19 cellular contexts compared by ENCODE assay signal in the genomic region with DNA sequence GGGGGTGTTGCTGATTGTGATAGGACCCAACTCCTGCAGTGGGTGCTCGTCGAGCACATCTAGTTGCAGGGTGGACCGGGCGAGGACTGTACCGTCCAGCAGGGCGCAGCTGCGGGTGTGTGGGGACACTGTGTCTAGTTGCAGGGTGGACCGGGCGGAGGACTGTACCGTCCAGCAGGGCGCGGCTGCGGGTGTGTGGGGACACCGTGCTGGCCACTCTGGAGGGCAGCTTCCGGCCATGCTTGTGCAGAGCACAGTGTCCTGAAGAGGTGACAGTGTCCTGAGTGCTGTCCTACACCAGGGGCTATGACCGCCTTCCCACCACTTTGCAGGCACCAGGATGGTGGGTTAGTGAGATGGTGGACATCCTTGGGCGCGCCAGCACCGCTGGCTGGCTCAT. TPM values are rescaled to one million over a fixed set of nuclear protein-coding genes. Genes with fewer than 3 reads are reported as not detected.
A peak's percentile ranks its signal among the peaks of the same experiment; 100 is the strongest.
DNase-seq lines count a peak whose midpoint lies in the region; ATAC-seq, FAIRE-seq and TF ChIP-seq lines count a peak whose summit lies in the region.
"Had no signal": no experiment of that assay in that cellular context is flagged by ENCODE, and none has a peak within 500 bp of the region (broad histone marks: within the 10 kb centered on the region; RNA-seq: fewer than 3 reads in every experiment).

No MANE protein-coding gene starts in this region.

- ATAC-seq in right cardiac atrium (no peak), left ventricle myocardium superior (no peak), T-helper 17 cell (no peak), HepG2 (peak; percentile 17; the same call in 2 of the 3 replicates), SK-N-SH treated with all-trans-retinoic acid at 6 μM for 48 hours (no peak)

- H3K36me3 Mint-ChIP-seq in T-helper 17 cell (ENCODE audit: low read depth) = no peaks in the 10 kb centered on the region
- H3K36me3 Mint-ChIP-seq in activated naive CD8-positive, alpha-beta T cell treated with anti-CD3 and anti-CD28 coated beads for 36 hours = no peaks in the 10 kb centered on the region
- H3K36me3 Mint-ChIP-seq: CD4-positive, CD25-positive, alpha-beta regulatory T cell had no signal

- 93% methylated on average over 19 of the region's 19 CpGs for WGBS in right cardiac atrium
- 79% methylated on average over 9 of the region's 19 CpGs for WGBS in HepG2 (ENCODE audit: low lambda C conversion rate)

- in situ Hi-C loops in HepG2 (cut with HindIII; ENCODE audit: extremely low pct_ligation_motif_present, low pct_unique_long_range_greater_than_20kb) = no loop called here

- DNase-seq in right cardiac atrium (peak in 2 of 3 donors; percentile 32 to 61), left ventricle myocardium superior (no peak), T-helper 17 cell (no peak), HepG2 (ENCODE audit: low spot score) (no peak), kidney glomerular epithelial cell (lab: John Stamatoyannopoulos, UW) (no peak), NCI-H226 (no peak)
- DNase-seq in activated naive CD8-positive, alpha-beta T cell treated with anti-CD3 and anti-CD28 coated beads for 36 hours = no peak
- DNase-seq: Calu3; CD4-positive, CD25-positive, alpha-beta regulatory T cell; Karpas-422; MM.1S; NCI-H2171; NCI-H82; SHP77 treated with DMSO at 0.1 percent for 48 hours had no signal

- H3K9me3 ChIP-seq in right cardiac atrium (ENCODE audit: control insufficient read depth, low read length) = no peaks in the 10 kb centered on the region
- no peaks in the 10 kb centered on the region for H3K9me3 ChIP-seq in T-helper 17 cell (ENCODE audit: control insufficient read depth, low read length, poor library complexity, severe bottlenecking)
- no peaks in the 10 kb centered on the region for H3K9me3 ChIP-seq in HepG2 (ENCODE audit: low read length)

- no peaks in the 10 kb centered on the region for H3K9me3 Mint-ChIP-seq in activated naive CD8-positive, alpha-beta T cell treated with anti-CD3 and anti-CD28 coated beads for 36 hours

- H3K9ac ChIP-seq in HepG2 (ENCODE audit: insufficient read depth, low read depth, low read length) = no peak overlapping the region

- H3K4me1 ChIP-seq in right cardiac atrium (ENCODE audit: control insufficient read depth, insufficient read depth, low read length) (no peaks in the 10 kb centered on the region), HepG2 (ENCODE audit: insufficient read depth, low read length) (peaks cover 5% of the 10 kb centered on the region; the same call in 1 of the 2 replicates)

- no peak overlapping the region for H3K4me3 Mint-ChIP-seq in T-helper 17 cell
- H3K4me3 Mint-ChIP-seq in activated naive CD8-positive, alpha-beta T cell treated with anti-CD3 and anti-CD28 coated beads for 36 hours = no peak overlapping the region

- no peak for TF ChIP-seq RAD21 in HepG2 (CRISPR knock-in tag; IDR thresholded peaks at IDR 0.05)

- H3K27ac ChIP-seq in right cardiac atrium (ENCODE audit: low read length) = no peak overlapping the region
- no peak overlapping the region for H3K27ac ChIP-seq in HepG2 (ENCODE audit: extremely low read length, insufficient read depth, low read length)

- H3K4me2 ChIP-seq in HepG2 (ENCODE audit: low read depth, low read length) = no peak overlapping the region

- CTCF ChIA-PET in HepG2 (lab: Yijun Ruan, JAX; ENCODE audit: low intra/inter-chr PET ratio, low total read pairs) = no interaction called here

- intact Hi-C loops in right cardiac atrium (cut with DNase I) = no loop called here
- intact Hi-C loops in left ventricle myocardium superior (cut with micrococcal nuclease) = no loop called here
- intact Hi-C loops in HepG2 (cut with micrococcal nuclease; ENCODE audit: unreplicated experiment) = no loop called here

- H3K79me2 ChIP-seq in HepG2 (ENCODE audit: insufficient read depth, low read length) = no peaks in the 10 kb centered on the region

- H3K4me1 Mint-ChIP-seq in T-helper 17 cell = peaks cover 16% of the 10 kb centered on the region
- peaks cover 22% of the 10 kb centered on the region for H3K4me1 Mint-ChIP-seq in activated naive CD8-positive, alpha-beta T cell treated with anti-CD3 and anti-CD28 coated beads for 36 hours

- peak overlapping the region; percentile 4 for H3K27ac Mint-ChIP-seq in T-helper 17 cell
- no peak overlapping the region for H3K27ac Mint-ChIP-seq in activated naive CD8-positive, alpha-beta T cell treated with anti-CD3 and anti-CD28 coated beads for 36 hours
- H3K27ac Mint-ChIP-seq: CD4-positive, CD25-positive, alpha-beta regulatory T cell had no signal

- no peak for TF ChIP-seq CTCF in HepG2 (CRISPR knock-in tag; IDR thresholded peaks at IDR 0.05)

- no peaks in the 10 kb centered on the region for H3K27me3 ChIP-seq in right cardiac atrium (ENCODE audit: control insufficient read depth, insufficient read depth)
- peaks cover 3 to 23% of the 10 kb centered on the region in 2 experiments; a peak in 4 of 5 replicates for H3K27me3 ChIP-seq in HepG2 (ENCODE audit: control insufficient read depth in 1 of 2, insufficient read depth in 2 of 2, low read length in 2 of 2)

- FAIRE-seq in HepG2 (lab: Jason Lieb, UNC) = no peak
- FAIRE-seq: A204.1, GM12891, RCC 7860 had no signal

- H2AFZ ChIP-seq in HepG2 (ENCODE audit: low read length) = no peak overlapping the region

- TF ChIP-seq EP300 in HepG2 (IDR thresholded peaks at IDR 0.05; ENCODE audit: low read depth in 2 of 2, low read length in 2 of 2) (no peak), HepG2 (CRISPR knock-in tag; IDR thresholded peaks at IDR 0.05; ENCODE audit: borderline replicate concordance) (no peak)

- H3K36me3 ChIP-seq in HepG2 (replicated peaks in 1 of 2; ENCODE audit: control insufficient read depth in 1 of 2, insufficient read depth in 2 of 2, low read length in 2 of 2) = no peaks in the 10 kb centered on the region

- no peaks in the 10 kb centered on the region for H4K20me1 ChIP-seq in HepG2 (ENCODE audit: insufficient read depth, low read length)

- BruUV-seq in HepG2 (replicated peaks; lab: Mats Ljungman, UMichigan) = no TSS peak

- TF ChIP-seq POLR2A in HepG2 (IDR thresholded peaks at IDR 0.05; ENCODE audit: insufficient read depth in 1 of 2, low read depth in 2 of 2, low read length in 2 of 2) = no peak

- H3K4me3 ChIP-seq in right cardiac atrium (ENCODE audit: low read length) (no peak overlapping the region), HepG2 (replicated peaks in 1 of 3; ENCODE audit: insufficient read depth in 1 of 3, low read depth in 2 of 3, low read length in 3 of 3) (no peak overlapping the region)

- POLR2A ChIA-PET in HepG2 (lab: Yijun Ruan, JAX) = no interaction called here

- H3K27me3 Mint-ChIP-seq in T-helper 17 cell = no peaks in the 10 kb centered on the region
- H3K27me3 Mint-ChIP-seq in activated naive CD8-positive, alpha-beta T cell treated with anti-CD3 and anti-CD28 coated beads for 36 hours = peaks cover 20% of the 10 kb centered on the region

RNA-seq across cellular contexts. Expression of gene TRPM2, which starts 4.6 kb away (rescaled TPM):
- total RNA-seq in right cardiac atrium = 1 to 10 TPM; 1.0 to 1.7 (median 1.4) TPM
- polyA plus RNA-seq in right cardiac atrium = 0.61 TPM
- total RNA-seq in left ventricle myocardium superior = 1.5 TPM
- total RNA-seq in T-helper 17 cell = 10 to 100 TPM in 1 of 2 donors, 1 to 10 TPM in 1; 2.7 to 26.1 TPM
- 0.07 TPM in 1 of 2 replicates, not detected in the other for total RNA-seq in HepG2 (2016; rRNA removed; fragmentation: Illumina TruSeq; extraction: Trizol)
- not detected in 2 replicates for total RNA-seq in HepG2 (2016; cell fraction: cytosol; rRNA removed; fragmentation: Illumina TruSeq; extraction: Trizol; ENCODE audit: low read depth)
- total RNA-seq in HepG2 (2016; cell fraction: insoluble cytoplasmic fraction; rRNA removed; fragmentation: Illumina TruSeq; extraction: Trizol) = 0.09 TPM in 1 of 2 replicates, not detected in the other
- total RNA-seq in HepG2 (2016; cell fraction: membrane; rRNA removed; fragmentation: Illumina TruSeq; extraction: Trizol) = 0.14 TPM in 1 of 2 replicates, not detected in the other
- not detected in 2 replicates for total RNA-seq in HepG2 (2016; cell fraction: nucleus; rRNA removed; fragmentation: Illumina TruSeq; extraction: Trizol)
- polyA plus RNA-seq in HepG2 (2011; rRNA removed) = 0.09 and 0.20 TPM in 2 replicates
- 0.05 and 0.06 TPM in 2 replicates for polyA plus RNA-seq in HepG2 (2011; cell fraction: cytosol; rRNA removed)
- 0.37 and 0.55 TPM in 2 replicates for polyA plus RNA-seq in HepG2 (2011; cell fraction: nucleus; rRNA removed)
- 0.27 and 0.31 TPM in 2 replicates for polyA plus RNA-seq in HepG2 (2012)
- 0.08 TPM in 1 of 2 replicates, not detected in the other for polyA plus RNA-seq in HepG2 (2016; cell fraction: cytosol; fragmentation: Illumina TruSeq; extraction: Trizol; ENCODE audit: low read depth)
- polyA plus RNA-seq in HepG2 (2016; cell fraction: insoluble cytoplasmic fraction; fragmentation: Illumina TruSeq; extraction: Trizol; ENCODE audit: low read depth) = 0.14 TPM in 1 of 2 replicates, not detected in the other
- polyA plus RNA-seq in HepG2 (2016; cell fraction: membrane; fragmentation: Illumina TruSeq; extraction: Trizol; ENCODE audit: low read depth) = 0.18 TPM in 1 of 2 replicates, not detected in the other
- 0.11 and 0.37 TPM in 2 replicates for polyA plus RNA-seq in HepG2 (2016; cell fraction: nucleus; fragmentation: Illumina TruSeq; extraction: Trizol; ENCODE audit: insufficient read depth, low read depth)
- polyA minus RNA-seq in HepG2 (2011; rRNA and poly(A)+ RNA removed; ENCODE audit: low replicate concordance) = 0.02 and 11.4 TPM in 2 replicates
- 0.70 TPM in 1 of 2 replicates, not detected in the other for polyA minus RNA-seq in HepG2 (2011; cell fraction: cytosol; rRNA and poly(A)+ RNA removed)
- polyA minus RNA-seq in HepG2 (2011; cell fraction: nucleus; rRNA and poly(A)+ RNA removed) = 0.26 and 0.50 TPM in 2 replicates
- total RNA-seq in activated naive CD8-positive, alpha-beta T cell treated with anti-CD3 and anti-CD28 coated beads for 36 hours = 1 to 10 TPM; 2.9 to 3.7 TPM
- total RNA-seq: Calu3, G401 had no signal

RNA-seq across cellular contexts. Expression of gene CFAP410, which starts 9.7 kb away (rescaled TPM):
- 10 to 100 TPM; 13.2 to 19.8 (median 17.6) TPM for total RNA-seq in right cardiac atrium
- 16.8 TPM for polyA plus RNA-seq in right cardiac atrium
- total RNA-seq in left ventricle myocardium superior = 14.9 TPM
- total RNA-seq in T-helper 17 cell = 10 to 100 TPM; 48.0 to 54.2 TPM
- total RNA-seq in HepG2 (2016; rRNA removed; fragmentation: Illumina TruSeq; extraction: Trizol) = 13.1 and 20.1 TPM in 2 replicates
- 16.2 and 18.7 TPM in 2 replicates for total RNA-seq in HepG2 (2016; cell fraction: cytosol; rRNA removed; fragmentation: Illumina TruSeq; extraction: Trizol; ENCODE audit: low read depth)
- 11.7 and 23.2 TPM in 2 replicates for total RNA-seq in HepG2 (2016; cell fraction: insoluble cytoplasmic fraction; rRNA removed; fragmentation: Illumina TruSeq; extraction: Trizol)
- 22.7 and 31.0 TPM in 2 replicates for total RNA-seq in HepG2 (2016; cell fraction: membrane; rRNA removed; fragmentation: Illumina TruSeq; extraction: Trizol)
- 15.4 and 16.3 TPM in 2 replicates for total RNA-seq in HepG2 (2016; cell fraction: nucleus; rRNA removed; fragmentation: Illumina TruSeq; extraction: Trizol)
- polyA plus RNA-seq in HepG2 (2011; rRNA removed) = 8.0 and 13.1 TPM in 2 replicates
- 6.8 and 14.6 TPM in 2 replicates for polyA plus RNA-seq in HepG2 (2011; cell fraction: cytosol; rRNA removed)
- polyA plus RNA-seq in HepG2 (2011; cell fraction: nucleus; rRNA removed) = 84.7 and 108 TPM in 2 replicates
- polyA plus RNA-seq in HepG2 (2012) = 7.4 and 9.9 TPM in 2 replicates
- 17.7 and 23.4 TPM in 2 replicates for polyA plus RNA-seq in HepG2 (2016; cell fraction: cytosol; fragmentation: Illumina TruSeq; extraction: Trizol; ENCODE audit: low read depth)
- polyA plus RNA-seq in HepG2 (2016; cell fraction: insoluble cytoplasmic fraction; fragmentation: Illumina TruSeq; extraction: Trizol; ENCODE audit: low read depth) = 12.0 and 13.3 TPM in 2 replicates
- 19.5 and 21.9 TPM in 2 replicates for polyA plus RNA-seq in HepG2 (2016; cell fraction: membrane; fragmentation: Illumina TruSeq; extraction: Trizol; ENCODE audit: low read depth)
- polyA plus RNA-seq in HepG2 (2016; cell fraction: nucleus; fragmentation: Illumina TruSeq; extraction: Trizol; ENCODE audit: insufficient read depth, low read depth) = 26.7 and 31.2 TPM in 2 replicates
- 3.6 and 9.9 TPM in 2 replicates for polyA minus RNA-seq in HepG2 (2011; rRNA and poly(A)+ RNA removed; ENCODE audit: low replicate concordance)
- 3.6 and 4.5 TPM in 2 replicates for polyA minus RNA-seq in HepG2 (2011; cell fraction: cytosol; rRNA and poly(A)+ RNA removed)
- 13.3 and 17.1 TPM in 2 replicates for polyA minus RNA-seq in HepG2 (2011; cell fraction: nucleus; rRNA and poly(A)+ RNA removed)
- 10 to 100 TPM; 14.0 to 14.8 TPM for total RNA-seq in activated naive CD8-positive, alpha-beta T cell treated with anti-CD3 and anti-CD28 coated beads for 36 hours

RNA-seq across cellular contexts. Expression of gene PFKL, which starts 49.0 kb away (rescaled TPM):
- total RNA-seq in right cardiac atrium (10 to 100 TPM; 43.2 to 54.9 (median 49.6) TPM), left ventricle myocardium superior (46.1 TPM), T-helper 17 cell (100 to 1,000 TPM; 132 to 176 TPM), HepG2 (2016; rRNA removed; fragmentation: Illumina TruSeq; extraction: Trizol) (87.6 and 106 TPM in 2 replicates)
- polyA plus RNA-seq in right cardiac atrium (42.8 TPM), HepG2 (2011; rRNA removed) (92.8 and 113 TPM in 2 replicates)
- 13.9 and 14.6 TPM in 2 replicates for total RNA-seq in HepG2 (2016; cell fraction: cytosol; rRNA removed; fragmentation: Illumina TruSeq; extraction: Trizol; ENCODE audit: low read depth)
- total RNA-seq in HepG2 (2016; cell fraction: insoluble cytoplasmic fraction; rRNA removed; fragmentation: Illumina TruSeq; extraction: Trizol) = 76.5 and 112 TPM in 2 replicates
- 27.9 TPM in 2 replicates for total RNA-seq in HepG2 (2016; cell fraction: membrane; rRNA removed; fragmentation: Illumina TruSeq; extraction: Trizol)
- 51.1 and 56.0 TPM in 2 replicates for total RNA-seq in HepG2 (2016; cell fraction: nucleus; rRNA removed; fragmentation: Illumina TruSeq; extraction: Trizol)
- polyA plus RNA-seq in HepG2 (2011; cell fraction: cytosol; rRNA removed) = 71.8 and 109 TPM in 2 replicates
- 444 and 640 TPM in 2 replicates for polyA plus RNA-seq in HepG2 (2011; cell fraction: nucleus; rRNA removed)
- 83.1 and 108 TPM in 2 replicates for polyA plus RNA-seq in HepG2 (2012)
- 10.0 and 11.5 TPM in 2 replicates for polyA plus RNA-seq in HepG2 (2016; cell fraction: cytosol; fragmentation: Illumina TruSeq; extraction: Trizol; ENCODE audit: low read depth)
- polyA plus RNA-seq in HepG2 (2016; cell fraction: insoluble cytoplasmic fraction; fragmentation: Illumina TruSeq; extraction: Trizol; ENCODE audit: low read depth) = 69.5 and 87.4 TPM in 2 replicates
- 16.7 and 19.2 TPM in 2 replicates for polyA plus RNA-seq in HepG2 (2016; cell fraction: membrane; fragmentation: Illumina TruSeq; extraction: Trizol; ENCODE audit: low read depth)
- 107 and 115 TPM in 2 replicates for polyA plus RNA-seq in HepG2 (2016; cell fraction: nucleus; fragmentation: Illumina TruSeq; extraction: Trizol; ENCODE audit: insufficient read depth, low read depth)
- polyA minus RNA-seq in HepG2 (2011; rRNA and poly(A)+ RNA removed; ENCODE audit: low replicate concordance) = 90.7 and 203 TPM in 2 replicates
- 72.1 and 83.6 TPM in 2 replicates for polyA minus RNA-seq in HepG2 (2011; cell fraction: cytosol; rRNA and poly(A)+ RNA removed)
- 51.9 and 52.8 TPM in 2 replicates for polyA minus RNA-seq in HepG2 (2011; cell fraction: nucleus; rRNA and poly(A)+ RNA removed)
- total RNA-seq in activated naive CD8-positive, alpha-beta T cell treated with anti-CD3 and anti-CD28 coated beads for 36 hours = 100 to 1,000 TPM; 150 to 154 TPM

Comparison
In these comparisons a context has a peak if more than half of its experiments do, and no peak if none do; other contexts are left out.
1. DNase-seq: peak in right cardiac atrium (2 of 3); none in left ventricle myocardium superior (single experiment), T-helper 17 cell (0 of 3), HepG2 (single experiment), kidney glomerular epithelial cell (single experiment), NCI-H226 (single experiment) and activated naive CD8-positive, alpha-beta T cell treated with anti-CD3 and anti-CD28 coated beads for 36 hours (single experiment).